Comparison of ENCODE assay signal across 13 cellular contexts in genomic region chr7:46153583-46153950, GRCh38.
DNase-seq lines count a peak whose midpoint lies in the region; ATAC-seq, FAIRE-seq and TF ChIP-seq lines count a peak whose summit lies in the region.
"Had no signal": no experiment of that assay in that cellular context is flagged by ENCODE, and none has a peak within 500 bp of the region (broad histone marks: within the 10 kb centered on the region; RNA-seq: fewer than 3 reads in every experiment).

No MANE protein-coding gene starts in this region.

- TF ChIP-seq RAD21 in HepG2 (CRISPR knock-in tag; IDR thresholded peaks at IDR 0.05), result no peak

- peak; percentile 12 for FAIRE-seq in HepG2 (lab: Jason Lieb, UNC)

- intact Hi-C loops in HepG2 (cut with micrococcal nuclease; ENCODE audit: unreplicated experiment), result loop anchor here (5.0 to 10.0 kb wide), 2 partner anchors 199 to 1021 kb away; no protein-coding TSS in a partner anchor
- intact Hi-C loops in lower lobe of right lung (cut with DNase I), result no loop called here

- H4K20me1 ChIP-seq in HepG2 (ENCODE audit: insufficient read depth, low read length), result no peaks in the 10 kb centered on the region

- TF ChIP-seq EP300 in HepG2 (IDR thresholded peaks at IDR 0.05; ENCODE audit: low read depth in 2 of 2, low read length in 2 of 2) (no peak), HepG2 (CRISPR knock-in tag; IDR thresholded peaks at IDR 0.05; ENCODE audit: borderline replicate concordance) (no peak)

- H3K4me3 ChIP-seq in HepG2 (replicated peaks in 1 of 3; ENCODE audit: insufficient read depth in 1 of 3, low read depth in 2 of 3, low read length in 3 of 3) (no peak overlapping the region; a peak in 1 of 6 replicates), lower lobe of right lung (no peak overlapping the region)

- CTCF ChIA-PET in HepG2 (lab: Yijun Ruan, JAX; ENCODE audit: low intra/inter-chr PET ratio, low total read pairs), result no interaction called here

- no peaks in the 10 kb centered on the region for H3K79me2 ChIP-seq in HepG2 (ENCODE audit: insufficient read depth, low read length)

- H3K9me3 ChIP-seq in HepG2 (ENCODE audit: low read length) (no peaks in the 10 kb centered on the region), lower lobe of right lung (no peaks in the 10 kb centered on the region)

- ATAC-seq in GM18499 (IDR thresholded peaks at IDR 0.05; ENCODE audit: insufficient read depth, unreplicated experiment) (peak; percentile 30), GM19463 (IDR thresholded peaks at IDR 0.05; ENCODE audit: unreplicated experiment) (peak; percentile 29), HG03521 (IDR thresholded peaks at IDR 0.05; ENCODE audit: unreplicated experiment) (peak; percentile 45), HepG2 (no peak), lower lobe of right lung (no peak)
- ATAC-seq: T-cell had no signal

- no peak for TF ChIP-seq POLR2A in HepG2 (IDR thresholded peaks at IDR 0.05; ENCODE audit: insufficient read depth in 1 of 2, low read depth in 2 of 2, low read length in 2 of 2)

- POLR2A ChIA-PET in HepG2 (lab: Yijun Ruan, JAX), result interaction anchor here (1.2 to 2.6 kb wide), 4 partner anchors 63 to 272 kb away, joined by 3 to 11 read pairs (median 4); no protein-coding TSS in a partner anchor

- H3K4me2 ChIP-seq in HepG2 (ENCODE audit: low read depth, low read length), result peak overlapping the region; percentile 72; the same call in 1 of the 2 replicates

- H2AFZ ChIP-seq in HepG2 (ENCODE audit: low read length), result no peak overlapping the region

- H3K27me3 ChIP-seq in HepG2 (ENCODE audit: control insufficient read depth in 1 of 2, insufficient read depth in 2 of 2, low read length in 2 of 2) (no peaks in the 10 kb centered on the region), lower lobe of right lung (ENCODE audit: low read depth) (no peaks in the 10 kb centered on the region)

- no peak for TF ChIP-seq CTCF in HepG2 (CRISPR knock-in tag; IDR thresholded peaks at IDR 0.05)
- TF ChIP-seq CTCF in lower lobe of right lung (IDR thresholded peaks at IDR 0.05), result no peak

- no peaks in the 10 kb centered on the region for H3K36me3 ChIP-seq in HepG2 (replicated peaks in 1 of 2; ENCODE audit: control insufficient read depth in 1 of 2, insufficient read depth in 2 of 2, low read length in 2 of 2)
- no peaks in the 10 kb centered on the region for H3K36me3 ChIP-seq in lower lobe of right lung

- in situ Hi-C loops in HepG2 (cut with HindIII; ENCODE audit: extremely low pct_ligation_motif_present, low pct_unique_long_range_greater_than_20kb), result no loop called here

- peak overlapping the region; percentile 85 for H3K27ac ChIP-seq in HepG2 (ENCODE audit: extremely low read length, insufficient read depth, low read length)
- no peak overlapping the region for H3K27ac ChIP-seq in lower lobe of right lung

- 76% methylated on average over 1 of the region's 1 CpG for WGBS in HepG2 (ENCODE audit: low lambda C conversion rate)

- peak overlapping the region; percentile 60; the same call in 1 of the 2 replicates for H3K9ac ChIP-seq in HepG2 (ENCODE audit: insufficient read depth, low read depth, low read length)

- DNase-seq in HepG2 (ENCODE audit: low spot score) (no peak), D341Med (ENCODE audit: low spot score) (no peak), NOMO-1 treated with dmso at 0.1 percent for 144 hours (lab: John Stamatoyannopoulos, UW; ENCODE audit: unreplicated experiment) (no peak), lower lobe of right lung (no peak), superior temporal gyrus (ENCODE audit: extremely low spot score) (no peak)
- DNase-seq: activated CD4-positive, alpha-beta T cell treated with anti-CD3 and anti-CD28 coated beads for 1 hour; amniotic stem cell; head of caudate nucleus; stimulated activated CD4-positive, alpha-beta T cell treated with anti-CD3 and anti-CD28 coated beads, Interleukin-1b, Interleukin-23, amount 100 ng/mL, for 48 hours; T-cell had no signal

- no TSS peak for BruUV-seq in HepG2 (replicated peaks; lab: Mats Ljungman, UMichigan)

- H3K4me1 ChIP-seq in HepG2 (ENCODE audit: insufficient read depth, low read length), result peaks cover 69% of the 10 kb centered on the region
- no peaks in the 10 kb centered on the region for H3K4me1 ChIP-seq in lower lobe of right lung

TF ChIP-seq in HepG2, 621 proteins besides CTCF, POLR2A, EP300 and RAD21:
- no peak for TF ChIP-seq KMT2A (CRISPR knock-in tag; IDR thresholded peaks at IDR 0.05)
- no peak for TF ChIP-seq MBNL3 (CRISPR knock-in tag; conservative IDR thresholded peaks at IDR 0.05)
- TF ChIP-seq E2F1 (CRISPR knock-in tag; IDR thresholded peaks at IDR 0.05), result no peak
- TF ChIP-seq CCDC6 (CRISPR knock-in tag; IDR thresholded peaks at IDR 0.05), result no peak
- TF ChIP-seq ATF7 (IDR thresholded peaks at IDR 0.05), result no peak
- no peak for TF ChIP-seq ATF7 (CRISPR knock-in tag; IDR thresholded peaks at IDR 0.05)
- TF ChIP-seq ZNF280B (CRISPR knock-in tag; IDR thresholded peaks at IDR 0.05; ENCODE audit: borderline replicate concordance), result no peak
- TF ChIP-seq PAXIP1 (CRISPR knock-in tag; conservative IDR thresholded peaks at IDR 0.05), result no peak
- no peak for TF ChIP-seq SMAD9 (CRISPR knock-in tag; IDR thresholded peaks at IDR 0.05)
TF ChIP-seq in HepG2: peak in this region for 0.

Comparison
In these comparisons a context has a peak if more than half of its experiments do, and no peak if none do; other contexts are left out.
1. ATAC-seq: peak in GM18499 (single experiment), GM19463 (single experiment) and HG03521 (single experiment); none in HepG2 (single experiment) and lower lobe of right lung (0 of 2).